1 cellular context compared by ENCODE assay signal in genomic region chr6:31197559-31198305, GRCh38.
TF ChIP-seq lines count a peak whose summit lies in the region.

No MANE protein-coding gene starts in this region.

TF ChIP-seq in GM12878, 131 proteins besides CTCF, POLR2A, EP300 and RAD21 (continued from another document):
- TF ChIP-seq CUX1 (IDR thresholded peaks at IDR 0.05; ENCODE audit: insufficient replicate concordance, low read depth, low read length) (no peak), MYC (IDR thresholded peaks at IDR 0.05; ENCODE audit: insufficient read depth, insufficient read length, insufficient replicate concordance, low read length, severe bottlenecking) (no peak), ZNF622 (IDR thresholded peaks at IDR 0.05) (no peak), PML (IDR thresholded peaks at IDR 0.05; ENCODE audit: low read length) (peak; percentile 65; the same call in 1 of the 2 replicates), SUPT20H (IDR thresholded peaks at IDR 0.05; ENCODE audit: borderline replicate concordance, control insufficient read depth, low read depth, low read length) (no peak), ZNF592 (IDR thresholded peaks at IDR 0.05) (no peak), IRF5 (IDR thresholded peaks at IDR 0.05; ENCODE audit: borderline replicate concordance) (no peak), STAT3 (IDR thresholded peaks at IDR 0.05; ENCODE audit: low read depth, low read length) (no peak), JUND (IDR thresholded peaks at IDR 0.05; ENCODE audit: low read depth, low read length) (no peak), EZH2 (IDR thresholded peaks at IDR 0.05; ENCODE audit: borderline replicate concordance, control insufficient read depth, low read depth, low read length) (no peak), ATF3 (IDR thresholded peaks at IDR 0.05; ENCODE audit: borderline replicate concordance, extremely low read depth, low read depth, low read length) (no peak), BACH1 (IDR thresholded peaks at IDR 0.05; ENCODE audit: borderline replicate concordance) (peak; percentile 63; the same call in 1 of the 2 replicates), NFXL1 (IDR thresholded peaks at IDR 0.05; ENCODE audit: borderline replicate concordance) (no peak), ATF2 (IDR thresholded peaks at IDR 0.05; ENCODE audit: low read length) (peak; percentile 53; the same call in 1 of the 2 replicates), POU2F2 (IDR thresholded peaks at IDR 0.05; ENCODE audit: borderline replicate concordance, low read depth, low read length) (peak; percentile 77; the same call in 2 of the 3 replicates)
- TF ChIP-seq, protein P1, sequence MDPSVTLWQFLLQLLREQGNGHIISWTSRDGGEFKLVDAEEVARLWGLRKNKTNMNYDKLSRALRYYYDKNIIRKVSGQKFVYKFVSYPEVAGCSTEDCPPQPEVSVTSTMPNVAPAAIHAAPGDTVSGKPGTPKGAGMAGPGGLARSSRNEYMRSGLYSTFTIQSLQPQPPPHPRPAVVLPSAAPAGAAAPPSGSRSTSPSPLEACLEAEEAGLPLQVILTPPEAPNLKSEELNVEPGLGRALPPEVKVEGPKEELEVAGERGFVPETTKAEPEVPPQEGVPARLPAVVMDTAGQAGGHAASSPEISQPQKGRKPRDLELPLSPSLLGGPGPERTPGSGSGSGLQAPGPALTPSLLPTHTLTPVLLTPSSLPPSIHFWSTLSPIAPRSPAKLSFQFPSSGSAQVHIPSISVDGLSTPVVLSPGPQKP (IDR thresholded peaks at IDR 0.05; ENCODE audit: low read depth, low read length), result no peak
